10 cellular contexts compared by ENCODE assay signal in the genomic region with DNA sequence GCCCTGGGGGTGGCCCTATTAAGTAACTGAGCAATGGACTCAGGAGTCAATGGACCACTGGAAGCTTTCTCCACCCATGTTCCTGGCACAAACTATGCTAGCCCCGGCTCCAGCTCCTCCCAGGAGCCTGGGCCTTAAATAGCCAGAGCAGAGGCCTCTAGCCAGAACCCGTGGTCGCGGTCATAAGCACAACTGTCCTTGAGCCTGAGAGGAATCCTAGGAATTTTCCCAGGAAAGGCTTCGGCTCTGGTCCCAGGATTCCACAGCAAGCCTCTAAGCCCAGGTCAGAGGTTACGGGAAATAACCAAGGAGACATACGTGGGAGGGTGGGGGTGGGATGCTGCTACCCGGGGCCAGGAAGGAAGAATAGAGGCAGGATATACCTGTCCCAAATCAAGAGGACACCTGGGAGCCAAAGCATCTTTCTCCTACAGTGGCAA.
DNase-seq lines count a peak whose midpoint lies in the region; ATAC-seq and TF ChIP-seq lines count a peak whose summit lies in the region.
"Had no signal": no experiment of that assay in that cellular context is flagged by ENCODE, and none has a peak within 500 bp of the region (broad histone marks: within the 10 kb centered on the region; RNA-seq: fewer than 3 reads in every experiment).

No MANE protein-coding gene starts in this region.

- H3K4me1 ChIP-seq in RWPE2 (ENCODE audit: insufficient read depth, poor library complexity, severe bottlenecking): peaks cover 11% of the 10 kb centered on the region
- H3K4me1 ChIP-seq: right lobe of liver had no signal

- H3K27ac ChIP-seq in RWPE2 (ENCODE audit: poor library complexity, severe bottlenecking): no peak overlapping the region

- DNase-seq in AG08396 (ENCODE audit: low spot score): peak; percentile 79
- peak; percentile 48 for DNase-seq in RWPE2 (ENCODE audit: low spot score)
- peak; percentile 79 for DNase-seq in fibroblast of pulmonary artery (ENCODE audit: low read depth)
- peak; percentile 60 for DNase-seq in nephron progenitor cell
- DNase-seq in RKO (ENCODE audit: low spot score): no peak
- no peak for DNase-seq in activated naive CD4-positive, alpha-beta T cell treated with Interleukin-2 at 50 U/mL for 16 hours
- no peak for DNase-seq in activated gamma-delta T cell (lab: John Stamatoyannopoulos, UW)
- DNase-seq: right lobe of liver had no signal

- peaks cover 34% of the 10 kb centered on the region for H3K4me1 Mint-ChIP-seq in nephron progenitor cell
- H3K4me1 Mint-ChIP-seq: B cell had no signal

- H3K36me3 ChIP-seq in RWPE2 (ENCODE audit: low read depth): peaks cover 6% of the 10 kb centered on the region
- H3K36me3 ChIP-seq: right lobe of liver had no signal

- no peaks in the 10 kb centered on the region for H3K36me3 Mint-ChIP-seq in nephron progenitor cell (ENCODE audit: low read depth)

- ATAC-seq in RWPE2 (ENCODE audit: low read depth) (no peak), GM21717 (IDR thresholded peaks at IDR 0.05; ENCODE audit: unreplicated experiment) (no peak)

- H3K27me3 ChIP-seq in RWPE2 (ENCODE audit: insufficient read depth, poor library complexity, severe bottlenecking): no peaks in the 10 kb centered on the region
- H3K27me3 ChIP-seq: right lobe of liver had no signal

- H3K9me3 ChIP-seq in RWPE2 (ENCODE audit: severe bottlenecking): no peaks in the 10 kb centered on the region
- H3K9me3 ChIP-seq: right lobe of liver had no signal

- peaks cover 14% of the 10 kb centered on the region for H3K27me3 Mint-ChIP-seq in nephron progenitor cell (ENCODE audit: low read depth, poor library complexity)

- peak overlapping the region; percentile 13 for H3K27ac Mint-ChIP-seq in nephron progenitor cell
- H3K27ac Mint-ChIP-seq: B cell had no signal

- no peak overlapping the region for H3K4me3 Mint-ChIP-seq in nephron progenitor cell
- H3K4me3 Mint-ChIP-seq: B cell had no signal

- no peak overlapping the region for H3K4me3 ChIP-seq in RWPE2 (ENCODE audit: severe bottlenecking)
- H3K4me3 ChIP-seq in fibroblast of pulmonary artery (replicated peaks; ENCODE audit: low read depth, low read length): no peak overlapping the region
- H3K4me3 ChIP-seq: right lobe of liver had no signal

- no peaks in the 10 kb centered on the region for H3K9me3 Mint-ChIP-seq in nephron progenitor cell

- TF ChIP-seq CTCF in RWPE2 (IDR thresholded peaks at IDR 0.05; ENCODE audit: poor library complexity, severe bottlenecking): no peak
- TF ChIP-seq CTCF in fibroblast of pulmonary artery (IDR thresholded peaks at IDR 0.05; ENCODE audit: low read length, missing control alignments): no peak
- TF ChIP-seq CTCF in nephron progenitor cell (IDR thresholded peaks at IDR 0.05): no peak

Comparison
In these comparisons a context has a peak if more than half of its experiments do, and no peak if none do; other contexts are left out.
1. DNase-seq: peak in AG08396 (single experiment), RWPE2 (single experiment), fibroblast of pulmonary artery (single experiment) and nephron progenitor cell (single experiment); none in RKO (single experiment), activated naive CD4-positive, alpha-beta T cell treated with Interleukin-2 at 50 U/mL for 16 hours (single experiment) and activated gamma-delta T cell (single experiment).